8 cellular contexts compared by ENCODE assay signal in the genomic region with DNA sequence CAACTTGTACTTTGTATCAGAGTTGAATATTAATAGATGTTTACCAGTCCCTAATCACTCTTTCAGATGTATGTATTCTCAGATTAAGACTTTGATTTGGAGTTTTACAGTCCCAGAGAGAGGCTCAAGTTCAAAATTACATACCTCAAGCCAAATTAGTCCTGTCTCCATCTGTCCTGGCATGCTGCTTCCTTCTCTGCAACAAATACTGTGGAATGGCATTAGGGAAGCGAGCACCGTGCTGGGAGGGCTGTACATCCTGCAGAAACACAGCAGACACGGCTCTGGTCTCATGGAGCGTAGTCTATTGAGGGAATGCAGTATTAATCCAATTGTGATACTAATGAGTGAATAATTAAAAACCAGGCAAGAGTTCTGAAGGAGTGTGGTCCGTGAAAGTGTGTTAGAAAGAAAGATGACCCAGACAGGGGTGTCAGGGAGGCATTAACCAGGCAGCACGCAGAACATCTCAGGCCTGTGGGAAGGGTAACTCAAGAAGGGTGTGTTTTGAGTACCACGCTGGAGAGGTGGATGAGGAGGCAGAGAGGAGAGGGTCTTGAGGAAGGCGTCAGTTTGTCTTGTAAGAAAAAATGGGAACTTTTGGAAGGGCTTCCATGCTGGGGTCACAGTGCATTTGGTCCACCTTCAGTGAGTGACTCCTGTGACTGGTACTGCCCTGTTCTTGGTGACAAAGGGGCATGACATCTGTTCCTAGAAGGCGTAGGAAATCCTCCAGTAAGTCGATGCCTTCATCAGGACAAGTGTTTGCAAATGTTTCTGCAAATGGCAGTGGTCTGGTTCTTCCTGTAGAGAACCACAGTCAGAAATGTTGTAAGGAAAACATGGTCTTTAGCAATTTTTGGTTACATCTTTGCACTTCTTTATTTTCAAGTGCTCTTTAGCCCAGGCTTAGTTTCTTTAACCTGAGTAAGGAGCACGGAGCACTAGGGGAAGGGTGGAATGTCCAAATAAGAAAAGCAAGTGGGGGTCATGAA. TPM values are rescaled to one million over a fixed set of nuclear protein-coding genes. Genes with fewer than 3 reads are reported as not detected.
DNase-seq lines count a peak whose midpoint lies in the region; ATAC-seq and TF ChIP-seq lines count a peak whose summit lies in the region.

No MANE protein-coding gene starts in this region.

- no peaks in the 10 kb centered on the region for H3K9me3 ChIP-seq in T-helper 17 cell (ENCODE audit: control insufficient read depth, low read length, poor library complexity, severe bottlenecking)

- DNase-seq in activated T-cell treated with anti-CD3 and anti-CD28 coated beads, Interleukin-2, amount 50 U/mL, for 24 hours = no peak
- DNase-seq in activated T-cell treated with anti-CD3 and anti-CD28 coated beads, Interleukin-2, amount 50 U/mL, for 48 hours = no peak
- DNase-seq in T-helper 17 cell (no peak), glutamatergic neuron (no peak), GM20000 (ENCODE audit: low spot score) (no peak), iPS-NIHi11 (ENCODE audit: low spot score) (no peak), HCEC 1CT (no peak)
- no peak for DNase-seq in stimulated activated naive B cell treated with anti-CD40 and anti-IgM and Interleukin-4, amounts not matched to agents 10 μg/mL and 1 μg/mL and 100 μg/mL, for 72 hours

- H3K4me3 Mint-ChIP-seq in activated T-cell treated with anti-CD3 and anti-CD28 coated beads, Interleukin-2, amount 50 U/mL, for 24 hours = peak overlapping the region; percentile 86
- H3K4me3 Mint-ChIP-seq in T-helper 17 cell = peak overlapping the region; percentile 96
- peak overlapping the region; percentile 99 for H3K4me3 Mint-ChIP-seq in glutamatergic neuron (ENCODE audit: unreplicated experiment)
- H3K4me3 Mint-ChIP-seq in stimulated activated naive B cell treated with anti-CD40 and anti-IgM and Interleukin-4, amounts not matched to agents 10 μg/mL and 1 μg/mL and 100 μg/mL, for 72 hours = peak overlapping the region; percentile 88

- peaks cover 36% of the 10 kb centered on the region for H3K4me1 Mint-ChIP-seq in activated T-cell treated with anti-CD3 and anti-CD28 coated beads, Interleukin-2, amount 50 U/mL, for 24 hours (ENCODE audit: low read depth)
- H3K4me1 Mint-ChIP-seq in T-helper 17 cell (peaks cover 29% of the 10 kb centered on the region), glutamatergic neuron (ENCODE audit: low read depth, unreplicated experiment) (peaks cover 17% of the 10 kb centered on the region)
- peaks cover 27 to 30% of the 10 kb centered on the region in 2 donors for H3K4me1 Mint-ChIP-seq in stimulated activated naive B cell treated with anti-CD40 and anti-IgM and Interleukin-4, amounts not matched to agents 10 μg/mL and 1 μg/mL and 100 μg/mL, for 72 hours

- no peak for TF ChIP-seq CTCF in glutamatergic neuron (IDR thresholded peaks at IDR 0.05; ENCODE audit: partially characterized antibody, unreplicated experiment)
- no peak for TF ChIP-seq CTCF in GM20000 (IDR thresholded peaks at IDR 0.05; ENCODE audit: extremely low read depth, missing control alignments)

- H3K9me3 Mint-ChIP-seq in activated T-cell treated with anti-CD3 and anti-CD28 coated beads, Interleukin-2, amount 50 U/mL, for 24 hours = peaks cover 8% of the 10 kb centered on the region
- H3K9me3 Mint-ChIP-seq in glutamatergic neuron (ENCODE audit: unreplicated experiment) = peaks cover 5% of the 10 kb centered on the region
- no peaks in the 10 kb centered on the region for H3K9me3 Mint-ChIP-seq in stimulated activated naive B cell treated with anti-CD40 and anti-IgM and Interleukin-4, amounts not matched to agents 10 μg/mL and 1 μg/mL and 100 μg/mL, for 72 hours

- ATAC-seq in T-helper 17 cell = no peak
- no peak for ATAC-seq in stimulated activated naive B cell treated with anti-CD40 and anti-IgM and Interleukin-4, amounts not matched to agents 10 μg/mL and 1 μg/mL and 100 μg/mL, for 72 hours (replicated peaks)

- H3K27me3 Mint-ChIP-seq in activated T-cell treated with anti-CD3 and anti-CD28 coated beads, Interleukin-2, amount 50 U/mL, for 24 hours = no peaks in the 10 kb centered on the region
- H3K27me3 Mint-ChIP-seq in T-helper 17 cell = no peaks in the 10 kb centered on the region
- peaks cover 7% of the 10 kb centered on the region for H3K27me3 Mint-ChIP-seq in glutamatergic neuron (ENCODE audit: unreplicated experiment)
- H3K27me3 Mint-ChIP-seq in stimulated activated naive B cell treated with anti-CD40 and anti-IgM and Interleukin-4, amounts not matched to agents 10 μg/mL and 1 μg/mL and 100 μg/mL, for 72 hours = no peaks in the 10 kb centered on the region

- peaks cover 18% of the 10 kb centered on the region for H3K36me3 Mint-ChIP-seq in activated T-cell treated with anti-CD3 and anti-CD28 coated beads, Interleukin-2, amount 50 U/mL, for 24 hours (ENCODE audit: low read depth)
- peaks cover 4% of the 10 kb centered on the region for H3K36me3 Mint-ChIP-seq in T-helper 17 cell (ENCODE audit: low read depth)
- H3K36me3 Mint-ChIP-seq in glutamatergic neuron (ENCODE audit: unreplicated experiment) = no peaks in the 10 kb centered on the region
- peaks cover 3 to 5% of the 10 kb centered on the region in 2 donors for H3K36me3 Mint-ChIP-seq in stimulated activated naive B cell treated with anti-CD40 and anti-IgM and Interleukin-4, amounts not matched to agents 10 μg/mL and 1 μg/mL and 100 μg/mL, for 72 hours

- peak overlapping the region; percentile 67 for H3K27ac Mint-ChIP-seq in activated T-cell treated with anti-CD3 and anti-CD28 coated beads, Interleukin-2, amount 50 U/mL, for 24 hours
- H3K27ac Mint-ChIP-seq in T-helper 17 cell (peak overlapping the region; percentile 93), glutamatergic neuron (ENCODE audit: unreplicated experiment) (peak overlapping the region; percentile 94)
- peak overlapping the region; percentile 95 for H3K27ac Mint-ChIP-seq in stimulated activated naive B cell treated with anti-CD40 and anti-IgM and Interleukin-4, amounts not matched to agents 10 μg/mL and 1 μg/mL and 100 μg/mL, for 72 hours

RNA-seq across cellular contexts. Expression of gene RAB4A, which starts 1.6 kb away (rescaled TPM):
- 10 to 100 TPM; 34.3 to 47.2 TPM for total RNA-seq in T-helper 17 cell
- total RNA-seq in glutamatergic neuron (ENCODE audit: unreplicated experiment) = 63.0 TPM
